In the genomic region with DNA sequence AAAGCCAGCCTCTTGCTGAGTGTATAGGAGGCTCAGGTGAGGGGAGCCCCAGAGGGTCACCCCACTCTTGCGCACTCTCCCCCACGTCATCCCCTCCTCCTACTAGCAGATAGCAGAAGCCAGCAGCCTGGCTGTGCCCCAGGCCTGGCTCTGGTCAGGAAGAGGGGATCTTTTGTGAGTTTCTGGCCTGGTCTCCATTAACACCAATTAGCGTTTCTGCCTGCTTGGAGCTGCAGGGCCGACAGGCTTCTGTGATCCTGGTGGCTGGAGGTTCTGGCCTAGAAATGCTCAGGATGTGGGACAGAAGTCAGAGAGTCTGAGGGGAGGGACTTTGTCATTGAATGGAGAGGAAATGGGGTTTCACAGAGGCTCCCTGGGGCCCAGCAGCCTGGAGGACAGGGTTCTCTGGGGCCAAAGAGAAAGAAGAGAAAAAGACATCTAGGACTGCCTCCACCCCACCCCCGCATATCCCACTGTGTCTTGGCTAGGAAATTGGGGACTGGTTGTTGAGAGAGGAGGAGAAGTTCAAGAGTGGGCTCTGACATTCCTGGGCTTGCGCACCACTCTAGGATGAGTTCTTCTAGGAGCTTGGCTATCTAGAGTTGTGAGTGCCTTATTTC, we compare ENCODE assay signal across 15 cellular contexts.
"Had no signal": no experiment of that assay in that cellular context is flagged by ENCODE, and none has a peak within 500 bp of the region (broad histone marks: within the 10 kb centered on the region; RNA-seq: fewer than 3 reads in every experiment).

No MANE protein-coding gene starts in this region.

- H3K4me1 Mint-ChIP-seq: activated CD4-positive, alpha-beta T cell treated with anti-CD3 and anti-CD28 coated beads, Interleukin-2, amount 10 ng/mL, durations not matched to agents 7 days and 5 days; activated naive CD4-positive, alpha-beta T cell treated with anti-CD3 and anti-CD28 coated beads, Interleukin-2, amount 10 ng/mL, durations not matched to agents 7 days and 5 days; activated T-helper 17 cell treated with anti-CD3 and anti-CD28 coated beads, Interleukin-2, amount 50 U/mL, for 72 hours; mesothelial cell of epicardium; stimulated activated naive B cell treated with anti-CD40 and anti-IgM and Interleukin-4, amounts not matched to agents 10 μg/mL and 1 μg/mL and 100 μg/mL, for 72 hours had no signal

- H3K27ac Mint-ChIP-seq: activated CD4-positive, alpha-beta T cell treated with anti-CD3 and anti-CD28 coated beads, Interleukin-2, amount 10 ng/mL, durations not matched to agents 7 days and 5 days; activated naive CD4-positive, alpha-beta T cell treated with anti-CD3 and anti-CD28 coated beads, Interleukin-2, amount 10 ng/mL, durations not matched to agents 7 days and 5 days; activated T-helper 17 cell treated with anti-CD3 and anti-CD28 coated beads, Interleukin-2, amount 50 U/mL, for 72 hours; mesothelial cell of epicardium; naive B cell; stimulated activated naive B cell treated with anti-CD40 and anti-IgM and Interleukin-4, amounts not matched to agents 10 μg/mL and 1 μg/mL and 100 μg/mL, for 72 hours had no signal

- H3K4me3 Mint-ChIP-seq: activated CD4-positive, alpha-beta T cell treated with anti-CD3 and anti-CD28 coated beads, Interleukin-2, amount 10 ng/mL, durations not matched to agents 7 days and 5 days; activated naive CD4-positive, alpha-beta T cell treated with anti-CD3 and anti-CD28 coated beads, Interleukin-2, amount 10 ng/mL, durations not matched to agents 7 days and 5 days; activated T-helper 17 cell treated with anti-CD3 and anti-CD28 coated beads, Interleukin-2, amount 50 U/mL, for 72 hours; mesothelial cell of epicardium; stimulated activated naive B cell treated with anti-CD40 and anti-IgM and Interleukin-4, amounts not matched to agents 10 μg/mL and 1 μg/mL and 100 μg/mL, for 72 hours had no signal

- H3K9me3 Mint-ChIP-seq: activated CD4-positive, alpha-beta T cell treated with anti-CD3 and anti-CD28 coated beads, Interleukin-2, amount 10 ng/mL, durations not matched to agents 7 days and 5 days; activated naive CD4-positive, alpha-beta T cell treated with anti-CD3 and anti-CD28 coated beads, Interleukin-2, amount 10 ng/mL, durations not matched to agents 7 days and 5 days; activated T-helper 17 cell treated with anti-CD3 and anti-CD28 coated beads, Interleukin-2, amount 50 U/mL, for 72 hours; mesothelial cell of epicardium; stimulated activated naive B cell treated with anti-CD40 and anti-IgM and Interleukin-4, amounts not matched to agents 10 μg/mL and 1 μg/mL and 100 μg/mL, for 72 hours had no signal

- ATAC-seq: activated T-helper 17 cell treated with anti-CD3 and anti-CD28 coated beads, Interleukin-2, amount 50 U/mL, for 72 hours; right lobe of liver; stimulated activated naive B cell treated with anti-CD40 and anti-IgM and Interleukin-4, amounts not matched to agents 10 μg/mL and 1 μg/mL and 100 μg/mL, for 72 hours had no signal

- DNase-seq: activated CD4-positive, alpha-beta T cell treated with anti-CD3 and anti-CD28 coated beads, Interleukin-2, amount 10 ng/mL, durations not matched to agents 7 days and 5 days; activated CD4-positive, CD25-positive, alpha-beta regulatory T cell; activated CD8-positive, alpha-beta memory T cell treated with anti-CD3 and anti-CD28 coated beads for 24 hours; activated naive CD4-positive, alpha-beta T cell treated with anti-CD3 and anti-CD28 coated beads, Interleukin-2, amount 10 ng/mL, durations not matched to agents 7 days and 5 days; effector CD4-positive, alpha-beta T cell; heart right ventricle; kidney glomerular epithelial cell; naive B cell; right lobe of liver; spleen; stimulated activated CD4-positive, alpha-beta T cell treated with anti-CD3 and anti-CD28 coated beads, Interleukin-1b, Interleukin-23, amount 100 ng/mL, for 48 hours; stimulated activated naive B cell treated with anti-CD40 and anti-IgM and Interleukin-4, amounts not matched to agents 10 μg/mL and 1 μg/mL and 100 μg/mL, for 72 hours; T-helper 2 cell had no signal

- H3K36me3 Mint-ChIP-seq: activated naive CD4-positive, alpha-beta T cell treated with anti-CD3 and anti-CD28 coated beads, Interleukin-2, amount 10 ng/mL, durations not matched to agents 7 days and 5 days; mesothelial cell of epicardium; naive B cell; stimulated activated naive B cell treated with anti-CD40 and anti-IgM and Interleukin-4, amounts not matched to agents 10 μg/mL and 1 μg/mL and 100 μg/mL, for 72 hours had no signal

- H3K27me3 Mint-ChIP-seq: activated CD4-positive, alpha-beta T cell treated with anti-CD3 and anti-CD28 coated beads, Interleukin-2, amount 10 ng/mL, durations not matched to agents 7 days and 5 days had no signal
